In genomic region chr11:6705905-6706535, GRCh38 we compare ENCODE assay signal across 8 cellular contexts. TPM values are rescaled to one million over a fixed set of nuclear protein-coding genes. Genes with fewer than 3 reads are reported as not detected.
DNase-seq lines count a peak whose midpoint lies in the region; ATAC-seq, FAIRE-seq and TF ChIP-seq lines count a peak whose summit lies in the region.

No MANE protein-coding gene starts in this region.

- CTCF ChIA-PET in mammary epithelial cell (lab: Charles Lee; ENCODE audit: low non-redundant PET): interaction anchor here (0.7 kb wide), 2 partner anchors 327 to 988 kb away, joined by 3 read pairs; no protein-coding TSS in a partner anchor

- intact Hi-C loops in mammary epithelial cell (cut with micrococcal nuclease): loop anchor here (1.0 to 5.0 kb wide), 4 partner anchors 104 to 327 kb away; partner anchors contain the start of genes ILK and RRP8

- H3K4me3 ChIP-seq in mammary epithelial cell (replicated peaks in 1 of 3; ENCODE audit: insufficient read depth in 1 of 3, low read depth in 2 of 3, low read length in 3 of 3): no peak overlapping the region

- H3K79me2 ChIP-seq in mammary epithelial cell (ENCODE audit: insufficient read depth, low read length): no peaks in the 10 kb centered on the region

- H3K4me2 ChIP-seq in mammary epithelial cell (ENCODE audit: insufficient read depth, low read depth, low read length): no peak overlapping the region

- H3K4me1 ChIP-seq in mammary epithelial cell (ENCODE audit: insufficient read depth, low read length): no peaks in the 10 kb centered on the region

- H4K20me1 ChIP-seq in mammary epithelial cell (ENCODE audit: insufficient read depth, low read length): no peaks in the 10 kb centered on the region

- dilution Hi-C loops in mammary epithelial cell (cut with HindIII; ENCODE audit: low sequenced_read_pairs): no loop called here

- WGBS in mammary epithelial cell (ENCODE audit: low coverage, missing lambda C conversion rate): 29% methylated on average over 7 of the region's 7 CpGs

- no peaks in the 10 kb centered on the region for H3K9me3 ChIP-seq in mammary epithelial cell (replicated peaks; ENCODE audit: insufficient read depth, low read length)

- no peaks in the 10 kb centered on the region for H3K27me3 ChIP-seq in mammary epithelial cell (ENCODE audit: insufficient read depth, low read length)

- H3K9ac ChIP-seq in mammary epithelial cell (ENCODE audit: insufficient read depth, low read length): no peak overlapping the region

- no peaks in the 10 kb centered on the region for H3K36me3 ChIP-seq in mammary epithelial cell (ENCODE audit: insufficient read depth, low read length)

- in situ Hi-C loops in mammary epithelial cell (cut with MboI; ENCODE audit: low sequenced_read_pairs in 2 of 2): no loop called here

- peak; percentile 82 for ATAC-seq in SK-N-SH treated with all-trans-retinoic acid at 6 μM for 48 hours
- ATAC-seq in HG03378 (IDR thresholded peaks at IDR 0.05; ENCODE audit: unreplicated experiment): no peak

- H2AFZ ChIP-seq in mammary epithelial cell (ENCODE audit: low read depth, low read length): no peak overlapping the region

- no peak overlapping the region for H3K27ac ChIP-seq in mammary epithelial cell (ENCODE audit: insufficient read depth, low read depth, low read length)

- peak; percentile 80 to 91 for TF ChIP-seq CTCF in mammary epithelial cell (conservative IDR thresholded peaks at IDR 0.05 in 1 of 2, IDR thresholded peaks at IDR 0.05 in 1 of 2; ENCODE audit: extremely low read depth in 1 of 2, insufficient read depth in 1 of 2, low read depth in 1 of 2, low read length in 2 of 2)

- DNase-seq in HTR-8/SVneo (ENCODE audit: insufficient read length, low spot score) (peak; percentile 48), mammary epithelial cell (peak; percentile 21)
- DNase-seq in stimulated activated CD4-positive, alpha-beta T cell treated with anti-CD3 and anti-CD28 coated beads, Interleukin-4, amount 100 ng/mL, for 4 hours: peak; percentile 18 to 22

- FAIRE-seq in A204.1 (lab: Jason Lieb, UNC) (peak; percentile 80), G401.6 (lab: Jason Lieb, UNC) (peak; percentile 85), HTR-8/SVneo (lab: Jason Lieb, UNC) (no peak), islet of Langerhans (lab: Jason Lieb, UNC) (peak; percentile 93)

- BruUV-seq in mammary epithelial cell (replicated peaks; lab: Mats Ljungman, UMichigan): no TSS peak

TF ChIP-seq in SK-N-SH treated with all-trans-retinoic acid at 6 μM for 48 hours, 23 proteins besides CTCF, POLR2A, EP300 and RAD21:
- TF ChIP-seq ZNF70 (CRISPR knock-in tag; IDR thresholded peaks at IDR 0.05) (no peak), ZNF8 (CRISPR knock-in tag; IDR thresholded peaks at IDR 0.05) (no peak), ISL1 (CRISPR knock-in tag; IDR thresholded peaks at IDR 0.05) (no peak), ARNTL (CRISPR knock-in tag; IDR thresholded peaks at IDR 0.05; ENCODE audit: borderline replicate concordance, low read depth) (no peak), TCF4 (CRISPR knock-in tag; IDR thresholded peaks at IDR 0.05; ENCODE audit: borderline replicate concordance) (no peak), ZFP30 (CRISPR knock-in tag; IDR thresholded peaks at IDR 0.05) (no peak), CSDC2 (CRISPR knock-in tag; IDR thresholded peaks at IDR 0.05) (no peak), TOX (CRISPR knock-in tag; IDR thresholded peaks at IDR 0.05; ENCODE audit: borderline replicate concordance) (no peak), GLIS3 (CRISPR knock-in tag; IDR thresholded peaks at IDR 0.05) (no peak), POU6F1 (CRISPR knock-in tag; IDR thresholded peaks at IDR 0.05; ENCODE audit: borderline replicate concordance, low read depth) (no peak), OSR1 (CRISPR knock-in tag; IDR thresholded peaks at IDR 0.05) (no peak), PPARA (CRISPR knock-in tag; IDR thresholded peaks at IDR 0.05; ENCODE audit: borderline replicate concordance) (no peak), ESRRG (CRISPR knock-in tag; IDR thresholded peaks at IDR 0.05) (no peak), CSRNP3 (CRISPR knock-in tag; IDR thresholded peaks at IDR 0.05) (no peak), ZNF565 (CRISPR knock-in tag; conservative IDR thresholded peaks at IDR 0.05; ENCODE audit: low read depth) (no peak), RARB (CRISPR knock-in tag; IDR thresholded peaks at IDR 0.05) (no peak)

RNA-seq across cellular contexts. Expression of gene MRPL17, which starts 22.9 kb away (rescaled TPM):
- total RNA-seq in mammary epithelial cell: 10 to 100 TPM; 23.8 to 95.9 TPM
- polyA plus RNA-seq in mammary epithelial cell: 85.0 TPM
- 28.8 TPM for polyA minus RNA-seq in mammary epithelial cell

RNA-seq across cellular contexts. Expression of gene DCHS1, which starts 50.4 kb away (rescaled TPM):
- total RNA-seq in mammary epithelial cell: under 1 TPM; 0.50 to 0.59 TPM
- 0.05 TPM for polyA plus RNA-seq in mammary epithelial cell
- polyA minus RNA-seq in mammary epithelial cell: 0.05 TPM
